Comparison of ENCODE assay signal across 8 cellular contexts in genomic region chr5:160467555-160468418, GRCh38.
DNase-seq lines count a peak whose midpoint lies in the region; ATAC-seq, FAIRE-seq and TF ChIP-seq lines count a peak whose summit lies in the region.

No MANE protein-coding gene starts in this region.

- FAIRE-seq in D721Med (lab: Jason Lieb, UNC), result no peak

- H3K4me3 ChIP-seq in adipocyte (ENCODE audit: low read length), result peak overlapping the region; percentile 67

- no peaks in the 10 kb centered on the region for H3K36me3 ChIP-seq in adipocyte (ENCODE audit: control insufficient read depth, insufficient read depth, low read length, severe bottlenecking)

- H3K27me3 ChIP-seq in adipocyte (replicated peaks; ENCODE audit: control insufficient read depth, insufficient read depth, low read length), result no peaks in the 10 kb centered on the region

- ATAC-seq in GM18861 (IDR thresholded peaks at IDR 0.05; ENCODE audit: unreplicated experiment), result peak; percentile 83
- peak; percentile 93 for ATAC-seq in HG03095 (IDR thresholded peaks at IDR 0.05; ENCODE audit: unreplicated experiment)

- H3K9me3 ChIP-seq in adipocyte (ENCODE audit: control insufficient read depth, low read length), result no peaks in the 10 kb centered on the region

- peaks cover 49% of the 10 kb centered on the region for H3K4me1 ChIP-seq in adipocyte (ENCODE audit: control insufficient read depth, insufficient read depth, low read length)

- TF ChIP-seq CTCF in D721Med (IDR thresholded peaks at IDR 0.05; ENCODE audit: insufficient read depth, missing control alignments), result no peak

- DNase-seq in 8988T, result peak; percentile 26
- peak; percentile 51 to 93 (median 64) for DNase-seq in T-helper 1 cell
- peak; percentile 90 for DNase-seq in adipocyte (ENCODE audit: low read depth)
- peak; percentile 54 for DNase-seq in hepatic stellate cell (ENCODE audit: low spot score)
- DNase-seq in stimulated activated CD4-positive, alpha-beta T cell treated with anti-CD3 and anti-CD28 coated beads, Interleukin-12 subunit alpha, Interleukin-12 subunit beta, amount 100 ng/mL, for 48 hours (ENCODE audit: low read depth in 2 of 3, low spot score in 1 of 3), result peak; percentile 57 to 79 (median 75)
- DNase-seq in D721Med (ENCODE audit: insufficient read length, low spot score), result no peak

- peak overlapping the region; percentile 51 for H3K9ac ChIP-seq in adipocyte (ENCODE audit: low read length)
